Comparison of ENCODE assay signal across 1 cellular context in genomic region chr6:130913119-130913518, GRCh38.
TF ChIP-seq lines count a peak whose summit lies in the region.

No MANE protein-coding gene starts in this region.

TF ChIP-seq in K562, 482 proteins besides CTCF, POLR2A, EP300 and RAD21 (continued from another document):
- no peak for TF ChIP-seq CHD7 (IDR thresholded peaks at IDR 0.05; ENCODE audit: low read depth, low read length)
- no peak for TF ChIP-seq TCFL5 (CRISPR knock-in tag; conservative IDR thresholded peaks at IDR 0.05)
- no peak for TF ChIP-seq GTF2B (IDR thresholded peaks at IDR 0.05; ENCODE audit: extremely low read depth, insufficient read length)
